In the genomic region with DNA sequence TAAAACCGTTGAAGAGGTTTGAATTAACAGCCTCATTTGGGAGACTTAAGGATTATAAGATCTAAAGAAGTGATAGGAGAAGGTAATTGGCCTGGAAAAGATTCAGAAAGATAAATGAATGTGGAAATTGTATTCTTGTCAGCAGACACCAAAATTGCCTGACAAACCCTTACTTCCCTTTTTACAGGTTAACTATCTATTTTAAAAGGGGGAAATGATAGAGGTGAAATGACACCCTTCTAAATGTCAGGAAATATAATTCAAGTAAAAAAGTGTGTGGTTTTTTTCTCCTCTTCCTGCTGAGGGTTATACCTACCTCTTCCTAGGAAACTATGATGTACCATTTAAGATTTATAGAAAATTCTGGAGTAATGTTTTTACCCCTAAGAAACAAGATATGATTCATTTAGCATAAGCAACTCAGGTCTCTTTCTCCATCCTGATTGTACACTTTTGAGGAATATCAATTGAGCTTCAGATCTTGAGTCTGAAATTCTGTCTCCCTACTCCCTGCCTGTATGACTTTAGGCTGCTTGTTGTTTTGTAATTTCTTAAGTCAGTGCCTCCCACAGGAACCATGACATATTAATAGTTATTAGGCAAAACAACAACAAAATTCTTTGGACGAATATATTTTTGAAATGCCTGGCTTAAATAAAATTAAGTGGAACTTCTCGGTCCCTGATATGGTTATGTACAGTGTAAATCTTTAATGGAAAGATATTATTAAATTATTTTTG, we compare ENCODE assay signal across 21 cellular contexts.
DNase-seq lines count a peak whose midpoint lies in the region; ATAC-seq and TF ChIP-seq lines count a peak whose summit lies in the region.
"Had no signal": no experiment of that assay in that cellular context is flagged by ENCODE, and none has a peak within 500 bp of the region (broad histone marks: within the 10 kb centered on the region; RNA-seq: fewer than 3 reads in every experiment).

No MANE protein-coding gene starts in this region.

- no peak overlapping the region for H3K4me3 Mint-ChIP-seq in activated naive CD8-positive, alpha-beta T cell treated with anti-CD3 and anti-CD28 coated beads, Interleukin-2, amount 10 ng/mL, durations not matched to agents 7 days and 5 days
- H3K4me3 Mint-ChIP-seq: CD4-positive, alpha-beta memory T cell; central memory CD8-positive, alpha-beta T cell; nephron progenitor cell had no signal

- H3K4me3 ChIP-seq in left ventricle myocardium inferior, result no peak overlapping the region
- no peak overlapping the region for H3K4me3 ChIP-seq in foreskin fibroblast (ENCODE audit: low read depth in 1 of 2, low read length in 2 of 2)
- H3K4me3 ChIP-seq: PC-9 had no signal

- H3K9me3 ChIP-seq in left ventricle myocardium inferior (replicated peaks), result no peaks in the 10 kb centered on the region

- peak overlapping the region; percentile 9 for H3K27ac Mint-ChIP-seq in activated naive CD8-positive, alpha-beta T cell treated with anti-CD3 and anti-CD28 coated beads, Interleukin-2, amount 10 ng/mL, durations not matched to agents 7 days and 5 days
- H3K27ac Mint-ChIP-seq: nephron progenitor cell had no signal

- no peaks in the 10 kb centered on the region for H3K4me1 ChIP-seq in left ventricle myocardium inferior

- no peaks in the 10 kb centered on the region for H3K27me3 Mint-ChIP-seq in activated naive CD8-positive, alpha-beta T cell treated with anti-CD3 and anti-CD28 coated beads, Interleukin-2, amount 10 ng/mL, durations not matched to agents 7 days and 5 days
- H3K27me3 Mint-ChIP-seq: CD4-positive, alpha-beta memory T cell; central memory CD8-positive, alpha-beta T cell had no signal

- intact Hi-C loops in left ventricle myocardium inferior (cut with micrococcal nuclease), result no loop called here
- intact Hi-C loops in Right ventricle myocardium superior (cut with DNase I), result no loop called here
- intact Hi-C loops in Right ventricle myocardium inferior (cut with DNase I), result no loop called here

- H3K27me3 ChIP-seq in left ventricle myocardium inferior (ENCODE audit: low read depth), result no peaks in the 10 kb centered on the region

- peaks cover 7% of the 10 kb centered on the region for H3K36me3 Mint-ChIP-seq in activated naive CD8-positive, alpha-beta T cell treated with anti-CD3 and anti-CD28 coated beads, Interleukin-2, amount 10 ng/mL, durations not matched to agents 7 days and 5 days
- H3K36me3 Mint-ChIP-seq: CD4-positive, alpha-beta memory T cell had no signal

- DNase-seq in left ventricle myocardium inferior (no peak), Right ventricle myocardium superior (no peak), MV-4-11 (lab: John Stamatoyannopoulos, UW) (peak; percentile 49), NCI-H2227 treated with DMSO at 0.1 percent for 48 hours (lab: John Stamatoyannopoulos, UW) (no peak), Right ventricle myocardium inferior (ENCODE audit: missing footprints) (no peak), foreskin fibroblast (no peak)
- no peak for DNase-seq in activated naive CD8-positive, alpha-beta T cell treated with anti-CD3 and anti-CD28 coated beads, Interleukin-2, amount 10 ng/mL, durations not matched to agents 7 days and 5 days
- DNase-seq: ACHN; activated CD4-positive, alpha-beta T cell treated with anti-CD3 and anti-CD28 coated beads for 48 hours; activated gamma-delta T cell treated with Interleukin-2 at 50 U/mL for 16 hours; CD4-positive, alpha-beta memory T cell; DMS153; NCI-H1105; NCI-H510A treated with DMSO at 0.1 percent for 48 hours; nephron progenitor cell; PC-9; posterior cingulate gyrus; stimulated activated CD4-positive, alpha-beta T cell treated with anti-CD3 and anti-CD28 coated beads, Interleukin-2, amount 100 ng/mL, for 24 hours had no signal

- no peaks in the 10 kb centered on the region for H3K36me3 ChIP-seq in left ventricle myocardium inferior

- ATAC-seq in Right ventricle myocardium superior (ENCODE audit: poor library complexity) (no peak), HG03175 (IDR thresholded peaks at IDR 0.05; ENCODE audit: unreplicated experiment) (no peak), Right ventricle myocardium inferior (no peak)
- no peak for ATAC-seq in activated naive CD8-positive, alpha-beta T cell treated with anti-CD3 and anti-CD28 coated beads, Interleukin-2, amount 10 ng/mL, durations not matched to agents 7 days and 5 days (ENCODE audit: low read depth)
- ATAC-seq: esophagus mucosa had no signal

- TF ChIP-seq CTCF in left ventricle myocardium inferior (IDR thresholded peaks at IDR 0.05; ENCODE audit: borderline replicate concordance) (no peak), foreskin fibroblast (IDR thresholded peaks at IDR 0.05; ENCODE audit: low read depth, low read length) (no peak)

- no peaks in the 10 kb centered on the region for H3K9me3 Mint-ChIP-seq in activated naive CD8-positive, alpha-beta T cell treated with anti-CD3 and anti-CD28 coated beads, Interleukin-2, amount 10 ng/mL, durations not matched to agents 7 days and 5 days
- H3K9me3 Mint-ChIP-seq: CD4-positive, alpha-beta memory T cell; central memory CD8-positive, alpha-beta T cell; nephron progenitor cell had no signal

- H3K27ac ChIP-seq in left ventricle myocardium inferior (replicated peaks), result peak overlapping the region; percentile 1
- H3K27ac ChIP-seq: PC-9 had no signal

- peaks cover 11% of the 10 kb centered on the region for H3K4me1 Mint-ChIP-seq in activated naive CD8-positive, alpha-beta T cell treated with anti-CD3 and anti-CD28 coated beads, Interleukin-2, amount 10 ng/mL, durations not matched to agents 7 days and 5 days
- H3K4me1 Mint-ChIP-seq: central memory CD8-positive, alpha-beta T cell; nephron progenitor cell had no signal

- POLR2A ChIA-PET in activated naive CD8-positive, alpha-beta T cell treated with anti-CD3 and anti-CD28 coated beads, Interleukin-2, amount 10 ng/mL, durations not matched to agents 7 days and 5 days (lab: Charles Lee), result no interaction called here
